ENCODE assay signal across 8 cellular contexts in the genomic region with DNA sequence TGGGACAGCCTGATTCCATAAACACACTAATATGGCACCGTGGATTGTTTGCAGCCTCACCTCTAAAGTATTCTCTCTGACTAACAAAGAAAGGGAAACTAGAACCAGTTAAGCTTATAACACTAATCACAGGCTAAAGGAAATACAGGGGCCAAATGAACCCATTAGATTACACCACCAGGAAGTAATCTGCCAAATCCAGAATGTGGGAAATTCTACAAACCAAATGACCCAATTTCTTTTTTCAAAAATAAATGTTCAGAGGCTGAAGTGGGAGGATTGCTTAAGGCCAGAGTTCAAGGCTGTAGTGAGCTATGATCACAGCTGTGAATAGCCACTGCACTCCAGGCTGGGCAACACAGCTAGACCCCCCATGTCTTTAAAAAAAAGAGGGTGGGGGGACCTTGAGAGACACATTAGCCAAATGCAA. TPM values are rescaled to one million over a fixed set of nuclear protein-coding genes. Genes with fewer than 3 reads are reported as not detected.
DNase-seq lines count a peak whose midpoint lies in the region; ATAC-seq, FAIRE-seq and TF ChIP-seq lines count a peak whose summit lies in the region.

No MANE protein-coding gene starts in this region.

- H2AK5ac ChIP-seq in IMR-90 (ENCODE audit: low read depth, low read length): no peak overlapping the region

- no peak overlapping the region for H3K56ac ChIP-seq in IMR-90 (ENCODE audit: extremely low read depth, insufficient read depth, low read length)

- CTCF ChIA-PET in IMR-90 (lab: Yijun Ruan, JAX) (interaction anchor here (0.7 kb wide), 1 partner anchor 1046 kb away, joined by 3 read pairs; no protein-coding TSS in a partner anchor), GM12878 (lab: Yijun Ruan, JAX) (interaction anchor here (0.9 kb wide), 1 partner anchor 59 kb away, joined by 3 read pairs; no protein-coding TSS in a partner anchor)

- H3K9me1 ChIP-seq in IMR-90 (ENCODE audit: insufficient read depth, low read length): peaks cover 12% of the 10 kb centered on the region

- SMC1A ChIA-PET in GM12878 (lab: Charles Lee; ENCODE audit: uncharacterized antibody, unreplicated experiment): interaction anchor here (0.8 to 1.3 kb wide), 4 partner anchors 12 to 140 kb away, joined by 3 to 5 read pairs (median 3); no protein-coding TSS in a partner anchor

- no peak overlapping the region for H3K18ac ChIP-seq in IMR-90 (ENCODE audit: low read depth, low read length)

- dilution Hi-C loops in IMR-90 (cut with HindIII; ENCODE audit: low sequenced_read_pairs, unreplicated experiment): no loop called here

- no peak overlapping the region; the same call in 1 of the 2 replicates for H3K9ac ChIP-seq in IMR-90 (ENCODE audit: low read depth, low read length)
- no peak overlapping the region for H3K9ac ChIP-seq in GM12878 (ENCODE audit: control insufficient read depth, insufficient read depth, low read length)

- H3K4me1 ChIP-seq in IMR-90 (ENCODE audit: control insufficient read depth, insufficient read depth, low read length): peaks cover 6% of the 10 kb centered on the region
- peaks cover 5% of the 10 kb centered on the region for H3K4me1 ChIP-seq in GM12878 (ENCODE audit: control insufficient read depth, insufficient read depth, low read length)
- H3K4me1 ChIP-seq in lung (ENCODE audit: control insufficient read depth in 2 of 2, insufficient read depth in 2 of 2, low read length in 2 of 2): peaks cover 4 to 5% of the 10 kb centered on the region in 2 donors
- H3K4me1 ChIP-seq in urinary bladder (ENCODE audit: insufficient read depth): peaks cover 2% of the 10 kb centered on the region

- ATAC-seq in IMR-90 (ENCODE audit: low read depth) (no peak), GM12878 (peak; percentile 33), lung (ENCODE audit: insufficient read depth, low FRiP score) (peak; percentile 5), GM18502 (IDR thresholded peaks at IDR 0.05; ENCODE audit: poor library complexity, unreplicated experiment) (no peak), GM21576 (IDR thresholded peaks at IDR 0.05; ENCODE audit: unreplicated experiment) (no peak)

- no peak overlapping the region for H2BK120ac ChIP-seq in IMR-90 (ENCODE audit: low read depth, low read length)

- H3K36me3 ChIP-seq in IMR-90 (ENCODE audit: control insufficient read depth, insufficient read depth, low read length) (peaks cover 3% of the 10 kb centered on the region; the same call in 1 of the 2 replicates), GM12878 (ENCODE audit: control insufficient read depth in 2 of 2, insufficient read depth in 2 of 2, low read length in 1 of 2) (no peaks in the 10 kb centered on the region), lung (ENCODE audit: control insufficient read depth in 2 of 2, insufficient read depth in 2 of 2, low read length in 2 of 2) (peaks cover 0 to 2% of the 10 kb centered on the region in 2 donors), urinary bladder (ENCODE audit: insufficient read depth) (no peaks in the 10 kb centered on the region)

- H3K79me1 ChIP-seq in IMR-90 (ENCODE audit: low read depth in 1 of 2, low read length in 2 of 2): peaks cover 10 to 20% of the 10 kb centered on the region in 2 experiments; a peak in 3 of 4 replicates

- FAIRE-seq in GM12878 (lab: Jason Lieb, UNC): peak; percentile 52

- TF ChIP-seq CTCF in IMR-90 (conservative IDR thresholded peaks at IDR 0.05; ENCODE audit: low read depth, low read length): no peak
- TF ChIP-seq CTCF in GM12878 (IDR thresholded peaks at IDR 0.05 in 2 of 3, conservative IDR thresholded peaks at IDR 0.05 in 1 of 3; ENCODE audit: control insufficient read depth in 2 of 3, extremely low read depth in 1 of 3, insufficient read depth in 1 of 3, low read depth in 3 of 3, low read length in 3 of 3): no peak
- no peak for TF ChIP-seq CTCF in lung (IDR thresholded peaks at IDR 0.05; ENCODE audit: control extremely low read depth, extremely low read depth)

- no peak overlapping the region for H2AK9ac ChIP-seq in IMR-90 (replicated peaks; ENCODE audit: low read depth, low read length, poor library complexity)

- intact Hi-C loops in IMR-90 (cut with micrococcal nuclease): loop anchor here (2.0 to 10.0 kb wide), 3 partner anchors 59 to 1315 kb away; partner anchors contain the start of gene CHMP1B
- intact Hi-C loops in GM12878 (cut with micrococcal nuclease; ENCODE audit: unreplicated experiment): loop anchor here (5.0 kb wide), 1 partner anchor 57 kb away; the partner anchor contains the start of gene CHMP1B

- peak overlapping the region in 1 of 2 experiments; percentile 91; a peak in 1 of 4 replicates for H4K8ac ChIP-seq in IMR-90 (ENCODE audit: low read depth in 2 of 2, low read length in 2 of 2)

- RAD21 ChIA-PET in GM12878 (lab: Charles Lee; ENCODE audit: unreplicated experiment): no interaction called here

- H3K4ac ChIP-seq in IMR-90 (ENCODE audit: low read depth, low read length): no peak overlapping the region

- in situ Hi-C loops in IMR-90 (cut with MboI; ENCODE audit: low sequenced_read_pairs): no loop called here
- in situ Hi-C loops in GM12878 (cut with MboI): no loop called here

- H3K79me2 ChIP-seq in GM12878 (ENCODE audit: control insufficient read depth, insufficient read depth, low read length): peaks cover 13% of the 10 kb centered on the region

- no peak overlapping the region for H2AFZ ChIP-seq in IMR-90 (replicated peaks; ENCODE audit: low read length, poor library complexity)
- peak overlapping the region; percentile 94 for H2AFZ ChIP-seq in GM12878 (ENCODE audit: control insufficient read depth, low read depth, low read length)

- TF ChIP-seq RAD21 in IMR-90 (IDR thresholded peaks at IDR 0.05; ENCODE audit: low read length): no peak
- TF ChIP-seq RAD21 in GM12878 (IDR thresholded peaks at IDR 0.05; ENCODE audit: insufficient read depth, low read depth, low read length): no peak

- no peak overlapping the region for H4K5ac ChIP-seq in IMR-90 (ENCODE audit: low read depth, low read length)

- BruUV-seq in IMR-90 (replicated peaks; lab: Mats Ljungman, UMichigan): no TSS peak
- BruUV-seq in GM12878 (replicated peaks; lab: Mats Ljungman, UMichigan): no TSS peak

- H3K27ac ChIP-seq in IMR-90 (ENCODE audit: insufficient read depth, low read length): 0 out of 2 replicates have a peak overlapping the region, but pooled peaks have one; percentile 7
- peak overlapping the region; percentile 95; the same call in 1 of the 2 replicates for H3K27ac ChIP-seq in GM12878 (ENCODE audit: control insufficient read depth, insufficient read depth)
- H3K27ac ChIP-seq in lung (ENCODE audit: low read depth in 1 of 2, low read length in 1 of 2): peak overlapping the region; percentile 83 to 100
- peak overlapping the region; percentile 78 for H3K27ac ChIP-seq in urinary bladder (ENCODE audit: low read depth)

- DNase-seq in DMS153 (lab: John Stamatoyannopoulos, UW) (peak; percentile 2), IMR-90 (peak; percentile 55), GM12878 (ENCODE audit: low read depth, low spot score) (no peak), lung (ENCODE audit: low spot score) (no peak), UCSD-AML1 (lab: John Stamatoyannopoulos, UW; ENCODE audit: unreplicated experiment) (no peak)

- no peak overlapping the region for H2BK15ac ChIP-seq in IMR-90 (ENCODE audit: low read depth, low read length)

- H3K27me3 ChIP-seq in IMR-90 (ENCODE audit: control insufficient read depth, insufficient read depth, low read length) (no peaks in the 10 kb centered on the region), GM12878 (replicated peaks in 1 of 2; ENCODE audit: control insufficient read depth in 2 of 2, insufficient read depth in 2 of 2, low read length in 1 of 2) (no peaks in the 10 kb centered on the region), lung (ENCODE audit: control insufficient read depth, insufficient read depth) (no peaks in the 10 kb centered on the region)

- H4K91ac ChIP-seq in IMR-90 (ENCODE audit: insufficient read depth, low read depth, low read length): no peak overlapping the region

- H2BK5ac ChIP-seq in IMR-90 (ENCODE audit: low read depth, low read length, poor library complexity, severe bottlenecking): peak overlapping the region; percentile 15

- H4K20me1 ChIP-seq in IMR-90 (ENCODE audit: insufficient read depth, low read length) (no peaks in the 10 kb centered on the region), GM12878 (ENCODE audit: control insufficient read depth, insufficient read depth) (no peaks in the 10 kb centered on the region)

- POLR2A ChIA-PET in IMR-90 (lab: Charles Lee; ENCODE audit: unreplicated experiment) (no interaction called here), GM12878 (lab: Charles Lee) (interaction anchor here (0.6 to 1.7 kb wide), 3 partner anchors 12 to 1126 kb away, joined by 3 to 4 read pairs (median 4); partner anchors contain the start of gene AFG3L2)

- H3K4me2 ChIP-seq in IMR-90 (ENCODE audit: low read depth, low read length) (no peak overlapping the region; the same call in none of the 2 replicates), GM12878 (ENCODE audit: control insufficient read depth, insufficient read depth) (peak overlapping the region; percentile 49)

- no peak overlapping the region for H3K14ac ChIP-seq in IMR-90 (replicated peaks; ENCODE audit: low read depth, low read length)

- H3K9me3 ChIP-seq in IMR-90 (ENCODE audit: control insufficient read depth, insufficient read depth, low read length) (no peaks in the 10 kb centered on the region), GM12878 (replicated peaks; ENCODE audit: control insufficient read depth, insufficient read depth, low read length) (no peaks in the 10 kb centered on the region), lung (ENCODE audit: control insufficient read depth in 2 of 2, insufficient read depth in 1 of 2, low read length in 1 of 2) (no peaks in the 10 kb centered on the region)

- no peak overlapping the region for H2BK20ac ChIP-seq in IMR-90 (ENCODE audit: low read depth, low read length)

- no peak for TF ChIP-seq EP300 in GM12878 (IDR thresholded peaks at IDR 0.05; ENCODE audit: borderline replicate concordance in 1 of 2, control insufficient read depth in 1 of 2, low read depth in 2 of 2, low read length in 2 of 2)

- WGBS in IMR-90 (ENCODE audit: extremely low coverage in 2 of 2, insufficient read length in 1 of 2), 2 experiments: no CpG with 5 or more reads among the region's 1 CpG
- WGBS in GM12878 (ENCODE audit: insufficient coverage, insufficient replicate concordance, low lambda C conversion rate, missing lambda C conversion rate): 4% methylated on average over 1 of the region's 1 CpG
- 6 to 16% methylated on average over 1 of the region's 1 CpG for WGBS in lung, 2 donors
- 33% methylated on average over 1 of the region's 1 CpG for WGBS in urinary bladder

- peak overlapping the region; percentile 3; the same call in 1 of the 2 replicates for H3K4me3 ChIP-seq in IMR-90 (ENCODE audit: insufficient read depth, low read depth, low read length)
- no peak overlapping the region for H3K4me3 ChIP-seq in GM12878
- H3K4me3 ChIP-seq in lung: no peak overlapping the region
- H3K4me3 ChIP-seq in urinary bladder (ENCODE audit: low read depth, low read length): no peak overlapping the region

- H3K23ac ChIP-seq in IMR-90 (ENCODE audit: low read depth, low read length): no peak overlapping the region

- TF ChIP-seq POLR2A in IMR-90 (IDR thresholded peaks at IDR 0.05; ENCODE audit: low read depth, low read length) (no peak), GM12878 (IDR thresholded peaks at IDR 0.05; ENCODE audit: low read depth, low read length) (no peak)

RNA-seq across cellular contexts. Expression of gene MPPE1, which starts 1.5 kb away (rescaled TPM):
- total RNA-seq in IMR-90 (2012; rRNA removed) (13.8 and 22.5 TPM in 2 replicates), GM12878 (2014; rRNA removed) (24.9 and 26.4 TPM in 2 replicates), GM12878 (2014; rRNA removed; fragmentation: Illumina TruSeq; extraction: Trizol) (14.5 and 17.5 TPM in 2 replicates), GM12878 (2021) (24.0 and 31.5 TPM in 2 replicates), lung (10 to 100 TPM; 41.3 to 71.4 TPM), urinary bladder (25.4 TPM)
- polyA plus RNA-seq in IMR-90 (2012; rRNA removed) (18.9 and 19.9 TPM in 2 replicates), GM12878 (2011; rRNA removed) (32.3 and 33.5 TPM in 2 replicates), GM12878 (2014; fragmentation: Illumina TruSeq; extraction: Trizol) (18.6 and 19.5 TPM in 2 replicates), GM12878 (2014; fragmentation: Nextera tagmentation; extraction: Ambion mirVana) (10 to 100 TPM; 13.8 to 15.6 TPM), GM12878 (2014; rRNA removed) (27.7 and 33.6 TPM in 2 replicates), GM12878 (2016; fragmentation: Nextera tagmentation; extraction: Ambion mirVana) (10 to 100 TPM; 30.3 to 34.5 TPM), lung (10 to 100 TPM; 41.3 to 46.7 TPM), urinary bladder (31.7 TPM)
- polyA plus RNA-seq in IMR-90 (2012; cell fraction: cytosol; rRNA removed): 9.7 and 11.8 TPM in 2 replicates
- 35.3 and 50.2 TPM in 2 replicates for polyA plus RNA-seq in IMR-90 (2012; cell fraction: nucleus; rRNA removed; ENCODE audit: low replicate concordance)
- 62.0 and 65.4 TPM in 2 replicates for total RNA-seq in GM12878 (2013; cell fraction: nucleolus; rRNA removed)
- polyA plus RNA-seq in GM12878 (2011; ENCODE audit: low read depth): 12.3 TPM
- 16.8 and 24.6 TPM in 2 replicates for polyA plus RNA-seq in GM12878 (2011; cell fraction: cytosol; rRNA removed)
- polyA plus RNA-seq in GM12878 (2011; cell fraction: nucleus; rRNA removed): 75.7 and 80.6 TPM in 2 replicates
- polyA plus RNA-seq in GM12878 (2012): 14.2 and 17.6 TPM in 2 replicates
- polyA minus RNA-seq in GM12878 (2011; rRNA and poly(A)+ RNA removed): 22.8 and 26.5 TPM in 2 replicates
- polyA minus RNA-seq in GM12878 (2011; cell fraction: cytosol; rRNA and poly(A)+ RNA removed): 7.2 and 12.5 TPM in 2 replicates
- polyA minus RNA-seq in GM12878 (2011; cell fraction: nucleus; rRNA and poly(A)+ RNA removed): 21.8 and 43.2 TPM in 2 replicates

RNA-seq across cellular contexts. Expression of gene CHMP1B, which starts 58.4 kb away (rescaled TPM):
- total RNA-seq in IMR-90 (2012; rRNA removed) (39.4 and 69.7 TPM in 2 replicates), GM12878 (2014; rRNA removed) (17.8 and 21.1 TPM in 2 replicates), GM12878 (2014; rRNA removed; fragmentation: Illumina TruSeq; extraction: Trizol) (19.0 and 19.9 TPM in 2 replicates), GM12878 (2021) (14.4 and 15.1 TPM in 2 replicates), lung (10 to 100 TPM; 36.0 to 56.2 TPM), urinary bladder (39.1 TPM)
- polyA plus RNA-seq in IMR-90 (2012; rRNA removed) (21.1 and 26.9 TPM in 2 replicates), GM12878 (2011; rRNA removed) (20.4 and 25.7 TPM in 2 replicates), GM12878 (2014; fragmentation: Illumina TruSeq; extraction: Trizol) (15.4 and 18.1 TPM in 2 replicates), GM12878 (2014; fragmentation: Nextera tagmentation; extraction: Ambion mirVana) (10 to 100 TPM in 1 of 2 experiments, 1 to 10 TPM in 1; 8.5 to 12.1 TPM), GM12878 (2014; rRNA removed) (17.4 and 20.1 TPM in 2 replicates), GM12878 (2016; fragmentation: Nextera tagmentation; extraction: Ambion mirVana) (10 to 100 TPM; 22.0 to 24.0 TPM), lung (10 to 100 TPM; 34.6 to 44.6 TPM), urinary bladder (46.0 TPM)
- polyA plus RNA-seq in IMR-90 (2012; cell fraction: cytosol; rRNA removed): 41.2 and 44.8 TPM in 2 replicates
- 30.2 and 81.9 TPM in 2 replicates for polyA plus RNA-seq in IMR-90 (2012; cell fraction: nucleus; rRNA removed; ENCODE audit: low replicate concordance)
- 23.6 and 24.0 TPM in 2 replicates for total RNA-seq in GM12878 (2013; cell fraction: nucleolus; rRNA removed)
- polyA plus RNA-seq in GM12878 (2011; ENCODE audit: low read depth): 10.6 TPM
- 17.4 and 20.5 TPM in 2 replicates for polyA plus RNA-seq in GM12878 (2011; cell fraction: cytosol; rRNA removed)
- polyA plus RNA-seq in GM12878 (2011; cell fraction: nucleus; rRNA removed): 10.6 and 13.5 TPM in 2 replicates
- 15.8 and 16.9 TPM in 2 replicates for polyA plus RNA-seq in GM12878 (2012)
- 13.7 and 15.6 TPM in 2 replicates for polyA minus RNA-seq in GM12878 (2011; rRNA and poly(A)+ RNA removed)
- polyA minus RNA-seq in GM12878 (2011; cell fraction: cytosol; rRNA and poly(A)+ RNA removed): 6.0 and 9.0 TPM in 2 replicates
- polyA minus RNA-seq in GM12878 (2011; cell fraction: nucleus; rRNA and poly(A)+ RNA removed): 8.1 and 9.9 TPM in 2 replicates

Comparison
In these comparisons a context has a peak if more than half of its experiments do, and no peak if none do; other contexts are left out.
1. DNase-seq: peak in DMS153 (single experiment) and IMR-90 (single experiment); none in GM12878 (single experiment), lung (single experiment) and UCSD-AML1 (single experiment).
2. ATAC-seq: peak in GM12878 (single experiment) and lung (single experiment); none in IMR-90 (single experiment), GM18502 (single experiment) and GM21576 (single experiment).
3. H3K27ac ChIP-seq: peak in every context shown above with its lines; median percentile 95 in GM12878; 92 in lung; 78 in urinary bladder; 7 in IMR-90.